26 cellular contexts compared by ENCODE assay signal in genomic region chr4:183550345-183551080, GRCh38.
"Had no signal": no experiment of that assay in that cellular context is flagged by ENCODE, and none has a peak within 500 bp of the region (broad histone marks: within the 10 kb centered on the region; RNA-seq: fewer than 3 reads in every experiment).

No MANE protein-coding gene starts in this region.

- H3K36me3 ChIP-seq: esophagus muscularis mucosa, heart left ventricle, left lung, neural progenitor cell, prostate gland, right atrium auricular region, sigmoid colon, stomach, tibial artery had no signal

- H3K27ac ChIP-seq: coronary artery, esophagus muscularis mucosa, heart left ventricle, hepatocyte, left lung, neural progenitor cell, prostate gland, right atrium auricular region, sigmoid colon, stomach, testis, tibial artery had no signal

- H3K27ac Mint-ChIP-seq: mesothelial cell of epicardium; naive B cell; natural killer cell treated with Interleukin-12 subunit alpha and Interleukin-12 subunit beta and Interleukin-15 and Interleukin-18, amount 100 ng/mL, for 72 hours; neural progenitor cell; stimulated activated effector memory CD8-positive, alpha-beta T cell treated with anti-CD3 and anti-CD28 coated beads, Interleukin-12 subunit alpha, Interleukin-12 subunit beta, amount 100 ng/mL, for 72 hours; type B pancreatic cell had no signal

- H3K4me3 ChIP-seq: coronary artery, esophagus muscularis mucosa, heart left ventricle, hepatocyte, left lung, mucosa of descending colon, neural progenitor cell, prostate gland, right atrium auricular region, sigmoid colon, stomach, testis, tibial artery had no signal

- H3K4me1 ChIP-seq: esophagus muscularis mucosa, heart left ventricle, left lung, neural progenitor cell, prostate gland, right atrium auricular region, sigmoid colon, stomach, tibial artery had no signal

- ATAC-seq: heart left ventricle; left lung; mucosa of descending colon; natural killer cell treated with Interleukin-12 subunit alpha and Interleukin-12 subunit beta and Interleukin-15 and Interleukin-18, amount 100 ng/mL, for 72 hours; stimulated activated effector memory CD8-positive, alpha-beta T cell treated with anti-CD3 and anti-CD28 coated beads, Interleukin-12 subunit alpha, Interleukin-12 subunit beta, amount 100 ng/mL, for 72 hours had no signal

- H3K27me3 ChIP-seq: esophagus muscularis mucosa, hepatocyte, neural progenitor cell, right atrium auricular region, stomach, testis, tibial artery had no signal

- H3K36me3 Mint-ChIP-seq: mesothelial cell of epicardium, naive B cell, neural progenitor cell, type B pancreatic cell had no signal

- DNase-seq: dermis blood vessel endothelial cell; effector memory CD4-positive, alpha-beta T cell; heart left ventricle; kidney; left lung; mesenchymal stem cell; mucosa of descending colon; naive B cell; nucleus accumbens; sigmoid colon; stimulated activated CD4-positive, alpha-beta T cell treated with anti-CD3 and anti-CD28 coated beads, Interleukin-2, amount 100 ng/mL, for 24 hours; stimulated activated CD4-positive, alpha-beta T cell treated with anti-CD3 and anti-CD28 coated beads, Interleukin-4, amount 100 ng/mL, for 24 hours; stimulated activated naive CD4-positive, alpha-beta T cell treated with Interleukin-2 at 50 U/mL for 16 hours; stomach; testis; tibial artery had no signal

- H3K9me3 Mint-ChIP-seq: mesothelial cell of epicardium, neural progenitor cell, type B pancreatic cell had no signal

- H3K4me3 Mint-ChIP-seq: mesothelial cell of epicardium; naive B cell; natural killer cell treated with Interleukin-12 subunit alpha and Interleukin-12 subunit beta and Interleukin-15 and Interleukin-18, amount 100 ng/mL, for 72 hours; neural progenitor cell; stimulated activated effector memory CD8-positive, alpha-beta T cell treated with anti-CD3 and anti-CD28 coated beads, Interleukin-12 subunit alpha, Interleukin-12 subunit beta, amount 100 ng/mL, for 72 hours; type B pancreatic cell had no signal

- H3K9me3 ChIP-seq: esophagus muscularis mucosa, heart left ventricle, left lung, mucosa of descending colon, prostate gland, right atrium auricular region, sigmoid colon, stomach, testis, tibial artery had no signal

- H3K4me1 Mint-ChIP-seq: mesothelial cell of epicardium had no signal
